Comparison of ENCODE assay signal across 1 cellular context in the genomic region with DNA sequence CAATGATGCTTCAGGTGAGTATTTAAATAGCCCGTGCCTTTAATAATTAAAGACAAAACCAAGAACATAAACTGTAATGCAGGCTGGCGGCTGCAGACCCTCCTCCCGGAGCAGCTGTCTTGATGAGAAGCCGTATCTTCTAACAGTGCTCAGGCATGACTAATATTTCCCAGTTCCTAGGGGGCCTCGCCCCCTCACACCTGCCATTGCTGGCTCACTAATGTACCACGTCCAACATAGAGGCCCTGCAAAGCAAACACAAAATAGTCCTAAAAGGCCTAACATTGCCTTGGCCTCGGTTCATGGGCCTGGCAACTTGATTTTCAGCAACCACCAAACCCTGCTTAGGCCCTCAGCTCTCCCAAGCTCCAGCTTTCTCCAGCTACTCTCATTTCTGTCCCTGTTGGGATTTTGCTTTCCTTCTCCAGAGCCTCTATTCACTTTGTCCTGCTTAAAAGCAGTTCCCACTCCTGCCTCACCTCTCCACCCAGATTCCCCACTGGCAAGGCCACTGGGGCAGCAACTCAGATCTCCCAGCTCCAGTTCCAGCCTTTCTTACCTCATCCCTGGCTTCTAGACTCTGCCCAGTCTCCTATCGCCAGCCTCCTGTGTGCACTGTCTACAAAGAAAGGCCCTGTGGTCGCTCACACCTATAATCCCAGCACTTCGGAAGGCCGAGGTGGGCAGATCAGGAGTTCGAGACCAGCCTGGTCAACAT.
TF ChIP-seq lines count a peak whose summit lies in the region.

No MANE protein-coding gene starts in this region.

TF ChIP-seq in K562, 482 proteins besides CTCF, POLR2A, EP300 and RAD21 (continues in another document):
- peak; percentile 54 for TF ChIP-seq ARID1B (IDR thresholded peaks at IDR 0.05)
- peak; percentile 42; the same call in 1 of the 2 replicates for TF ChIP-seq SMARCE1 (IDR thresholded peaks at IDR 0.05)
- TF ChIP-seq, protein P1, sequence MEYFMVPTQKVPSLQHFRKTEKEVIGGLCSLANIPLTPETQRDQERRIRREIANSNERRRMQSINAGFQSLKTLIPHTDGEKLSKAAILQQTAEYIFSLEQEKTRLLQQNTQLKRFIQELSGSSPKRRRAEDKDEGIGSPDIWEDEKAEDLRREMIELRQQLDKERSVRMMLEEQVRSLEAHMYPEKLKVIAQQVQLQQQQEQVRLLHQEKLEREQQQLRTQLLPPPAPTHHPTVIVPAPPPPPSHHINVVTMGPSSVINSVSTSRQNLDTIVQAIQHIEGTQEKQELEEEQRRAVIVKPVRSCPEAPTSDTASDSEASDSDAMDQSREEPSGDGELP (CRISPR knock-in tag; IDR thresholded peaks at IDR 0.05; ENCODE audit: borderline replicate concordance): no peak; the same call in 1 of the 2 replicates
- TF ChIP-seq FOXK1 (CRISPR knock-in tag; IDR thresholded peaks at IDR 0.05; ENCODE audit: borderline replicate concordance): no peak
- TF ChIP-seq, protein P2, sequence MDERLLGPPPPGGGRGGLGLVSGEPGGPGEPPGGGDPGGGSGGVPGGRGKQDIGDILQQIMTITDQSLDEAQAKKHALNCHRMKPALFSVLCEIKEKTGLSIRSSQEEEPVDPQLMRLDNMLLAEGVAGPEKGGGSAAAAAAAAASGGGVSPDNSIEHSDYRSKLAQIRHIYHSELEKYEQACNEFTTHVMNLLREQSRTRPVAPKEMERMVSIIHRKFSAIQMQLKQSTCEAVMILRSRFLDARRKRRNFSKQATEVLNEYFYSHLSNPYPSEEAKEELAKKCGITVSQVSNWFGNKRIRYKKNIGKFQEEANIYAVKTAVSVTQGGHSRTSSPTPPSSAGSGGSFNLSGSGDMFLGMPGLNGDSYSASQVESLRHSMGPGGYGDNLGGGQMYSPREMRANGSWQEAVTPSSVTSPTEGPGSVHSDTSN (CRISPR knock-in tag; IDR thresholded peaks at IDR 0.05; ENCODE audit: low read depth): no peak
- TF ChIP-seq, protein P2 (tag; conservative IDR thresholded peaks at IDR 0.05; ENCODE audit: low read depth): no peak
- TF ChIP-seq CBFA2T2 (conservative IDR thresholded peaks at IDR 0.05): peak; percentile 43
- TF ChIP-seq, protein P3, sequence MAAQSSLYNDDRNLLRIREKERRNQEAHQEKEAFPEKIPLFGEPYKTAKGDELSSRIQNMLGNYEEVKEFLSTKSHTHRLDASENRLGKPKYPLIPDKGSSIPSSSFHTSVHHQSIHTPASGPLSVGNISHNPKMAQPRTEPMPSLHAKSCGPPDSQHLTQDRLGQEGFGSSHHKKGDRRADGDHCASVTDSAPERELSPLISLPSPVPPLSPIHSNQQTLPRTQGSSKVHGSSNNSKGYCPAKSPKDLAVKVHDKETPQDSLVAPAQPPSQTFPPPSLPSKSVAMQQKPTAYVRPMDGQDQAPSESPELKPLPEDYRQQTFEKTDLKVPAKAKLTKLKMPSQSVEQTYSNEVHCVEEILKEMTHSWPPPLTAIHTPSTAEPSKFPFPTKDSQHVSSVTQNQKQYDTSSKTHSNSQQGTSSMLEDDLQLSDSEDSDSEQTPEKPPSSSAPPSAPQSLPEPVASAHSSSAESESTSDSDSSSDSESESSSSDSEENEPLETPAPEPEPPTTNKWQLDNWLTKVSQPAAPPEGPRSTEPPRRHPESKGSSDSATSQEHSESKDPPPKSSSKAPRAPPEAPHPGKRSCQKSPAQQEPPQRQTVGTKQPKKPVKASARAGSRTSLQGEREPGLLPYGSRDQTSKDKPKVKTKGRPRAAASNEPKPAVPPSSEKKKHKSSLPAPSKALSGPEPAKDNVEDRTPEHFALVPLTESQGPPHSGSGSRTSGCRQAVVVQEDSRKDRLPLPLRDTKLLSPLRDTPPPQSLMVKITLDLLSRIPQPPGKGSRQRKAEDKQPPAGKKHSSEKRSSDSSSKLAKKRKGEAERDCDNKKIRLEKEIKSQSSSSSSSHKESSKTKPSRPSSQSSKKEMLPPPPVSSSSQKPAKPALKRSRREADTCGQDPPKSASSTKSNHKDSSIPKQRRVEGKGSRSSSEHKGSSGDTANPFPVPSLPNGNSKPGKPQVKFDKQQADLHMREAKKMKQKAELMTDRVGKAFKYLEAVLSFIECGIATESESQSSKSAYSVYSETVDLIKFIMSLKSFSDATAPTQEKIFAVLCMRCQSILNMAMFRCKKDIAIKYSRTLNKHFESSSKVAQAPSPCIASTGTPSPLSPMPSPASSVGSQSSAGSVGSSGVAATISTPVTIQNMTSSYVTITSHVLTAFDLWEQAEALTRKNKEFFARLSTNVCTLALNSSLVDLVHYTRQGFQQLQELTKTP (IDR thresholded peaks at IDR 0.05; ENCODE audit: low read depth in 1 of 2, partially characterized antibody in 2 of 2): no peak
- TF ChIP-seq EGR1 (conservative IDR thresholded peaks at IDR 0.05): peak; percentile 73
- TF ChIP-seq, protein P4, sequence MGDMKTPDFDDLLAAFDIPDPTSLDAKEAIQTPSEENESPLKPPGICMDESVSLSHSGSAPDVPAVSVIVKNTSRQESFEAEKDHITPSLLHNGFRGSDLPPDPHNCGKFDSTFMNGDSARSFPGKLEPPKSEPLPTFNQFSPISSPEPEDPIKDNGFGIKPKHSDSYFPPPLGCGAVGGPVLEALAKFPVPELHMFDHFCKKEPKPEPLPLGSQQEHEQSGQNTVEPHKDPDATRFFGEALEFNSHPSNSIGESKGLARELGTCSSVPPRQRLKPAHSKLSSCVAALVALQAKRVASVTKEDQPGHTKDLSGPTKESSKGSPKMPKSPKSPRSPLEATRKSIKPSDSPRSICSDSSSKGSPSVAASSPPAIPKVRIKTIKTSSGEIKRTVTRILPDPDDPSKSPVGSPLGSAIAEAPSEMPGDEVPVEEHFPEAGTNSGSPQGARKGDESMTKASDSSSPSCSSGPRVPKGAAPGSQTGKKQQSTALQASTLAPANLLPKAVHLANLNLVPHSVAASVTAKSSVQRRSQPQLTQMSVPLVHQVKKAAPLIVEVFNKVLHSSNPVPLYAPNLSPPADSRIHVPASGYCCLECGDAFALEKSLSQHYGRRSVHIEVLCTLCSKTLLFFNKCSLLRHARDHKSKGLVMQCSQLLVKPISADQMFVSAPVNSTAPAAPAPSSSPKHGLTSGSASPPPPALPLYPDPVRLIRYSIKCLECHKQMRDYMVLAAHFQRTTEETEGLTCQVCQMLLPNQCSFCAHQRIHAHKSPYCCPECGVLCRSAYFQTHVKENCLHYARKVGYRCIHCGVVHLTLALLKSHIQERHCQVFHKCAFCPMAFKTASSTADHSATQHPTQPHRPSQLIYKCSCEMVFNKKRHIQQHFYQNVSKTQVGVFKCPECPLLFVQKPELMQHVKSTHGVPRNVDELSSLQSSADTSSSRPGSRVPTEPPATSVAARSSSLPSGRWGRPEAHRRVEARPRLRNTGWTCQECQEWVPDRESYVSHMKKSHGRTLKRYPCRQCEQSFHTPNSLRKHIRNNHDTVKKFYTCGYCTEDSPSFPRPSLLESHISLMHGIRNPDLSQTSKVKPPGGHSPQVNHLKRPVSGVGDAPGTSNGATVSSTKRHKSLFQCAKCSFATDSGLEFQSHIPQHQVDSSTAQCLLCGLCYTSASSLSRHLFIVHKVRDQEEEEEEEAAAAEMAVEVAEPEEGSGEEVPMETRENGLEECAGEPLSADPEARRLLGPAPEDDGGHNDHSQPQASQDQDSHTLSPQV (IDR thresholded peaks at IDR 0.05): peak; percentile 27; the same call in 1 of the 2 replicates
- TF ChIP-seq, protein P5, sequence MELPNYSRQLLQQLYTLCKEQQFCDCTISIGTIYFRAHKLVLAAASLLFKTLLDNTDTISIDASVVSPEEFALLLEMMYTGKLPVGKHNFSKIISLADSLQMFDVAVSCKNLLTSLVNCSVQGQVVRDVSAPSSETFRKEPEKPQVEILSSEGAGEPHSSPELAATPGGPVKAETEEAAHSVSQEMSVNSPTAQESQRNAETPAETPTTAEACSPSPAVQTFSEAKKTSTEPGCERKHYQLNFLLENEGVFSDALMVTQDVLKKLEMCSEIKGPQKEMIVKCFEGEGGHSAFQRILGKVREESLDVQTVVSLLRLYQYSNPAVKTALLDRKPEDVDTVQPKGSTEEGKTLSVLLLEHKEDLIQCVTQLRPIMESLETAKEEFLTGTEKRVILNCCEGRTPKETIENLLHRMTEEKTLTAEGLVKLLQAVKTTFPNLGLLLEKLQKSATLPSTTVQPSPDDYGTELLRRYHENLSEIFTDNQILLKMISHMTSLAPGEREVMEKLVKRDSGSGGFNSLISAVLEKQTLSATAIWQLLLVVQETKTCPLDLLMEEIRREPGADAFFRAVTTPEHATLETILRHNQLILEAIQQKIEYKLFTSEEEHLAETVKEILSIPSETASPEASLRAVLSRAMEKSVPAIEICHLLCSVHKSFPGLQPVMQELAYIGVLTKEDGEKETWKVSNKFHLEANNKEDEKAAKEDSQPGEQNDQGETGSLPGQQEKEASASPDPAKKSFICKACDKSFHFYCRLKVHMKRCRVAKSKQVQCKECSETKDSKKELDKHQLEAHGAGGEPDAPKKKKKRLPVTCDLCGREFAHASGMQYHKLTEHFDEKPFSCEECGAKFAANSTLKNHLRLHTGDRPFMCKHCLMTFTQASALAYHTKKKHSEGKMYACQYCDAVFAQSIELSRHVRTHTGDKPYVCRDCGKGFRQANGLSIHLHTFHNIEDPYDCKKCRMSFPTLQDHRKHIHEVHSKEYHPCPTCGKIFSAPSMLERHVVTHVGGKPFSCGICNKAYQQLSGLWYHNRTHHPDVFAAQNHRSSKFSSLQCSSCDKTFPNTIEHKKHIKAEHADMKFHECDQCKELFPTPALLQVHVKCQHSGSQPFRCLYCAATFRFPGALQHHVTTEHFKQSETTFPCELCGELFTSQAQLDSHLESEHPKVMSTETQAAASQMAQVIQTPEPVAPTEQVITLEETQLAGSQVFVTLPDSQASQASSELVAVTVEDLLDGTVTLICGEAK (IDR thresholded peaks at IDR 0.05): no peak
- TF ChIP-seq, protein P5 (CRISPR knock-in tag; IDR thresholded peaks at IDR 0.05): no peak
- TF ChIP-seq, protein P6, sequence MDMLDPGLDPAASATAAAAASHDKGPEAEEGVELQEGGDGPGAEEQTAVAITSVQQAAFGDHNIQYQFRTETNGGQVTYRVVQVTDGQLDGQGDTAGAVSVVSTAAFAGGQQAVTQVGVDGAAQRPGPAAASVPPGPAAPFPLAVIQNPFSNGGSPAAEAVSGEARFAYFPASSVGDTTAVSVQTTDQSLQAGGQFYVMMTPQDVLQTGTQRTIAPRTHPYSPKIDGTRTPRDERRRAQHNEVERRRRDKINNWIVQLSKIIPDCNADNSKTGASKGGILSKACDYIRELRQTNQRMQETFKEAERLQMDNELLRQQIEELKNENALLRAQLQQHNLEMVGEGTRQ (CRISPR knock-in tag; IDR thresholded peaks at IDR 0.05): no peak
- TF ChIP-seq CBFA2T3 (IDR thresholded peaks at IDR 0.05): peak; percentile 56
- TF ChIP-seq, protein P7, sequence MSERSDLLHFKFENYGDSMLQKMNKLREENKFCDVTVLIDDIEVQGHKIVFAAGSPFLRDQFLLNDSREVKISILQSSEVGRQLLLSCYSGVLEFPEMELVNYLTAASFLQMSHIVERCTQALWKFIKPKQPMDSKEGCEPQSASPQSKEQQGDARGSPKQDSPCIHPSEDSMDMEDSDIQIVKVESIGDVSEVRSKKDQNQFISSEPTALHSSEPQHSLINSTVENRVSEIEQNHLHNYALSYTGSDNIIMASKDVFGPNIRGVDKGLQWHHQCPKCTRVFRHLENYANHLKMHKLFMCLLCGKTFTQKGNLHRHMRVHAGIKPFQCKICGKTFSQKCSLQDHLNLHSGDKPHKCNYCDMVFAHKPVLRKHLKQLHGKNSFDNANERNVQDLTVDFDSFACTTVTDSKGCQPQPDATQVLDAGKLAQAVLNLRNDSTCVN (CRISPR knock-in tag; IDR thresholded peaks at IDR 0.05): no peak
- TF ChIP-seq YY1 (IDR thresholded peaks at IDR 0.05; ENCODE audit: borderline replicate concordance in 1 of 3, control insufficient read depth in 1 of 3, extremely low read depth in 1 of 3, insufficient read depth in 3 of 3, insufficient read length in 1 of 3, insufficient replicate concordance in 2 of 3, low read depth in 1 of 3, low read length in 2 of 3): peak in 1 of 3 experiments; percentile 24
- TF ChIP-seq ZFX (CRISPR knock-in tag; IDR thresholded peaks at IDR 0.05): peak; percentile 40; the same call in 1 of the 2 replicates
- no peak for TF ChIP-seq ZNF561 (CRISPR knock-in tag; conservative IDR thresholded peaks at IDR 0.05)
- 0 out of 2 replicates have a peak, but pooled peaks have one; percentile 31 for TF ChIP-seq NFATC3 (IDR thresholded peaks at IDR 0.05)
- TF ChIP-seq, protein P8, sequence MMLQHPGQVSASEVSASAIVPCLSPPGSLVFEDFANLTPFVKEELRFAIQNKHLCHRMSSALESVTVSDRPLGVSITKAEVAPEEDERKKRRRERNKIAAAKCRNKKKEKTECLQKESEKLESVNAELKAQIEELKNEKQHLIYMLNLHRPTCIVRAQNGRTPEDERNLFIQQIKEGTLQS (IDR thresholded peaks at IDR 0.05): peak; percentile 47; the same call in 1 of the 2 replicates
- TF ChIP-seq, protein P8 (CRISPR knock-in tag; conservative IDR thresholded peaks at IDR 0.05): no peak
- peak; percentile 73 for TF ChIP-seq JUND (IDR thresholded peaks at IDR 0.05; ENCODE audit: borderline replicate concordance, low read depth, low read length)
- TF ChIP-seq JUND (tag; IDR thresholded peaks at IDR 0.05; ENCODE audit: borderline replicate concordance, low read depth, low read length): no peak; the same call in 2 of the 3 replicates
